18 cellular contexts compared by ENCODE assay signal in the genomic region with DNA sequence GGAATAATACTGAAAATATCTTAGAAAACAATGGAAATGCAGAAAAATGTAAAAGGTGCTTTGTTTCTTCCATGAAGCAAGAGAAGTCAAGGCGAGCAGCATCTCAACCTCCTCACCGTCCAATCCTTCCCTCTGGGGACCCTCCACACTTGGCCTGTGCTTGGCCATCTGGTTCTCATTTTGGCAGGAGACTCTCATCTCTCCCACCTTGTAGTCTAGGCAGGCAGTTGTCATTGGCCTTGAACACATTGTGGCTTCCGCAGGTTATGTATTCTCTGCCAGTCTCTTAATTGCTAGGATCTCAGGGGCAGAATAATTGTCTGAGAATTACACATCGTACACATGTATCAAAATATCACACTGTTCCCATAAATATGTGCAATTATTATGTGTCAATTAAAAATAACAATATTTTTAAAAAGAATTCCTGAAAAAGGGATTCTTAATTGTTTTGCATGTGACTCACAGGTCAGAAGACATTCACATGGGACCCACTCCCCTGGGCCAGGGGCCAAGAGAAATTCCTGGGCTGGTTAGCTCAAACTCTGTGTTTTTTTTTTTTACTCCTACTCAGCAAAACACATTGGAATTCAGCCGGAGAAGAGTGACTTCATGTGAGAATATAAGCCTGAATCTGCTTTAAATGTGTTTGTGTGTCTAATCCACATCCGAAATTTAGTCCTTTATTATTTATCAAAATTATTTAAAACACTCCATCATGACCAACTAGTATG. TPM values are rescaled to one million over a fixed set of nuclear protein-coding genes. Genes with fewer than 3 reads are reported as not detected.
DNase-seq lines count a peak whose midpoint lies in the region; ATAC-seq and TF ChIP-seq lines count a peak whose summit lies in the region.
"Had no signal": no experiment of that assay in that cellular context is flagged by ENCODE, and none has a peak within 500 bp of the region (broad histone marks: within the 10 kb centered on the region; RNA-seq: fewer than 3 reads in every experiment).

No MANE protein-coding gene starts in this region.

- no peaks in the 10 kb centered on the region for H3K27me3 ChIP-seq in BJ (ENCODE audit: control insufficient read depth, insufficient read depth, low read length)
- H3K27me3 ChIP-seq: esophagus muscularis mucosa, tibial nerve had no signal

- CTCF ChIA-PET in BJ (lab: Yijun Ruan, JAX) = no interaction called here

- POLR2A ChIA-PET in BJ (lab: Charles Lee) = no interaction called here

- ATAC-seq in HG03342 (IDR thresholded peaks at IDR 0.05; ENCODE audit: unreplicated experiment) = no peak
- ATAC-seq: mucosa of descending colon, SK-N-SH treated with all-trans-retinoic acid at 6 μM for 48 hours had no signal

- no peak overlapping the region for H3K4me3 ChIP-seq in BJ (ENCODE audit: low read depth, low read length)
- H3K4me3 ChIP-seq: esophagus muscularis mucosa, mucosa of descending colon, tibial nerve had no signal

- DNase-seq in BJ (ENCODE audit: low read depth) (peak; percentile 21), NCI-H446 treated with DMSO at 0.1 percent for 48 hours (lab: John Stamatoyannopoulos, UW) (peak; percentile 5), dermis blood vessel endothelial cell (peak; percentile 88), myocyte (ENCODE audit: low read depth) (peak; percentile 61), cortex of kidney (lab: John Stamatoyannopoulos, UW) (no peak), NCI-H1417 (lab: John Stamatoyannopoulos, UW) (no peak)
- no peak for DNase-seq in activated naive CD4-positive, alpha-beta T cell (lab: John Stamatoyannopoulos, UW)
- DNase-seq: activated naive CD4-positive, alpha-beta T cell treated with anti-CD3 and anti-CD28 coated beads for 36 hours; mucosa of descending colon; NCI-H1048; OCI-M1; posterior cingulate gyrus; stimulated activated CD4-positive, alpha-beta T cell treated with anti-CD3 and anti-CD28 coated beads, Interleukin-2, amount 100 ng/mL, for 24 hours; stimulated activated CD8-positive, alpha-beta memory T cell treated with anti-CD3 and anti-CD28 coated beads, Interleukin-4, amount 100 ng/mL, for 48 hours had no signal

- TF ChIP-seq CTCF in BJ (IDR thresholded peaks at IDR 0.05; ENCODE audit: insufficient read depth, low read depth, low read length) = no peak

- H3K36me3 ChIP-seq in BJ (ENCODE audit: control insufficient read depth, insufficient read depth, low read length) = no peaks in the 10 kb centered on the region
- H3K36me3 ChIP-seq: esophagus muscularis mucosa, tibial nerve had no signal

RNA-seq across cellular contexts. Expression of a gene that starts 14.0 kb away (rescaled TPM):
- not detected in 2 replicates for polyA plus RNA-seq in BJ (2011; rRNA removed)
- not detected in 2 replicates for polyA minus RNA-seq in BJ (2011; rRNA and poly(A)+ RNA removed)
- total RNA-seq in dermis blood vessel endothelial cell (not detected in 2 replicates), myocyte (not detected in 2 replicates)
- not detected for polyA plus RNA-seq in myocyte (2012)
- total RNA-seq: activated naive CD4-positive, alpha-beta T cell treated with anti-CD3 and anti-CD28 coated beads for 36 hours; tibial nerve had no signal

Comparison
In these comparisons a context has a peak if more than half of its experiments do, and no peak if none do; other contexts are left out.
1. DNase-seq: peak in BJ (single experiment), NCI-H446 treated with DMSO at 0.1 percent for 48 hours (single experiment), dermis blood vessel endothelial cell (single experiment) and myocyte (single experiment); none in cortex of kidney (single experiment), NCI-H1417 (0 of 3) and activated naive CD4-positive, alpha-beta T cell (0 of 4).